In the genomic region with DNA sequence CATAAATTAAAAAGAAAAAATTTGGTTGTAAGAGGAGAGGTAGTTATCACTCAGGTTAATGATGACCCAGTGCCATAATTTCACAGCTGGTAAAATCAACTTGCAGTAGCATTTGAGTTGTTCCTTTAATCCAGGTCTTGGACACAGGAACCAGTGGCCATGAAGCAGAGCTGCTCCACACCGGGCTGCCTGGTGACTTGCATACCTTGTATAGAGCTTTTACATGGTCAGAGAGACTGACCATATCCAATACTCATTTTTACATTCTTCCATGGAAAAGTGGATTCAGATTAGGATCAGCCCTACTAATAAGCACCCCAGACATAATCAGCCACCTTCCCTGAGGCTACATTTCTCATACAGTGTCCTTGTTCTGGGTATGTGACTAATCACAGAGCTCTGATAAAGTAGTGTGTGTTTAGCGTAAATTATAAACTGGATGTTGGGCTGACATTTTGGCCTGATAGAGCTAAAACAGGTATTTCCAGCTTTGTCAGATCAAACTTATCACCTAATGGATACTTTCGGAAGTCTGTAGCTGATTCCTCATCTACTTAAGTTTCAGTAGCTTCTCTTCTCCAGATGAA, we compare ENCODE assay signal across 27 cellular contexts.
DNase-seq lines count a peak whose midpoint lies in the region; ATAC-seq and TF ChIP-seq lines count a peak whose summit lies in the region.
"Had no signal": no experiment of that assay in that cellular context is flagged by ENCODE, and none has a peak within 500 bp of the region (broad histone marks: within the 10 kb centered on the region; RNA-seq: fewer than 3 reads in every experiment).

No MANE protein-coding gene starts in this region.

- peak; percentile 53 for DNase-seq in Calu3
- DNase-seq in NCI-H69 (lab: John Stamatoyannopoulos, UW), result peak; percentile 27
- peak; percentile 73 for DNase-seq in epithelial cell of esophagus (ENCODE audit: low read depth)
- DNase-seq in mucosa of gallbladder (ENCODE audit: low spot score), result peak; percentile 33
- no peak for DNase-seq in COR-L47 (lab: John Stamatoyannopoulos, UW)
- no peak for DNase-seq in NOMO-1 treated with dmso at 0.1 percent for 144 hours (lab: John Stamatoyannopoulos, UW; ENCODE audit: unreplicated experiment)
- DNase-seq in sciatic nerve (ENCODE audit: low spot score), result no peak
- DNase-seq: activated CD4-positive, alpha-beta T cell treated with anti-CD3 and anti-CD28 coated beads for 36 hours; activated CD8-positive, alpha-beta memory T cell treated with anti-CD3 and anti-CD28 coated beads for 24 hours; activated gamma-delta T cell; activated naive CD8-positive, alpha-beta T cell treated with anti-CD3 and anti-CD28 coated beads, Interleukin-2, amount 50 U/mL, for 24 hours; activated T-cell treated with anti-CD3 and anti-CD28 coated beads, Interleukin-2, amount 50 U/mL, for 1 hour; DND-41; heart right ventricle; MG63; NCI-H1436 treated with DMSO at 0.1 percent for 48 hours; NCI-H510A; posterior cingulate gyrus; T-helper 2 cell had no signal

- H3K4me3 ChIP-seq in epithelial cell of esophagus (ENCODE audit: low read length), result no peak overlapping the region
- H3K4me3 ChIP-seq: BLaER1, heart right ventricle, MG63, SK-N-MC, skin epidermis had no signal

- TF ChIP-seq CTCF in Calu3 (IDR thresholded peaks at IDR 0.05; ENCODE audit: unreplicated experiment) (no peak), epithelial cell of esophagus (IDR thresholded peaks at IDR 0.05; ENCODE audit: insufficient read depth, low read depth, low read length, missing control alignments) (no peak)

- no peaks in the 10 kb centered on the region for H3K9me3 Mint-ChIP-seq in Calu3 (ENCODE audit: low read depth, unreplicated experiment)
- H3K9me3 Mint-ChIP-seq: activated naive CD8-positive, alpha-beta T cell treated with anti-CD3 and anti-CD28 coated beads, Interleukin-2, amount 50 U/mL, for 24 hours; stimulated activated effector memory CD8-positive, alpha-beta T cell treated with anti-CD3 and anti-CD28 coated beads, Interleukin-12 subunit alpha, Interleukin-12 subunit beta, amount 100 ng/mL, for 72 hours had no signal

- intact Hi-C loops in Calu3 (cut with micrococcal nuclease; ENCODE audit: unreplicated experiment), result loop anchor here (1.0 to 10.0 kb wide), 5 partner anchors 48 to 200 kb away; a partner anchor contains a TSS
- intact Hi-C loops in sciatic nerve (cut with DNase I), result no loop called here

- ATAC-seq in HG03045 (IDR thresholded peaks at IDR 0.05; ENCODE audit: unreplicated experiment) (no peak), sciatic nerve (no peak)
- ATAC-seq: activated CD4-positive, alpha-beta T cell treated with anti-CD3 and anti-CD28 coated beads for 36 hours; activated naive CD8-positive, alpha-beta T cell treated with anti-CD3 and anti-CD28 coated beads, Interleukin-2, amount 50 U/mL, for 24 hours; HCT116; heart right ventricle; stimulated activated effector memory CD8-positive, alpha-beta T cell treated with anti-CD3 and anti-CD28 coated beads, Interleukin-12 subunit alpha, Interleukin-12 subunit beta, amount 100 ng/mL, for 72 hours had no signal

- H3K27ac Mint-ChIP-seq in Calu3 (ENCODE audit: unreplicated experiment), result peak overlapping the region; percentile 55
- H3K27ac Mint-ChIP-seq: activated CD4-positive, alpha-beta T cell treated with anti-CD3 and anti-CD28 coated beads for 36 hours; activated naive CD8-positive, alpha-beta T cell treated with anti-CD3 and anti-CD28 coated beads, Interleukin-2, amount 50 U/mL, for 24 hours; stimulated activated effector memory CD8-positive, alpha-beta T cell treated with anti-CD3 and anti-CD28 coated beads, Interleukin-12 subunit alpha, Interleukin-12 subunit beta, amount 100 ng/mL, for 72 hours had no signal

- CTCF ChIA-PET in Calu3 (lab: Charles Lee), result interaction anchor here (0.6 to 1.7 kb wide), 10 partner anchors 9 to 88 kb away, joined by 3 to 7 read pairs (median 4); no protein-coding TSS in a partner anchor

- no peaks in the 10 kb centered on the region for H3K27me3 Mint-ChIP-seq in Calu3 (ENCODE audit: unreplicated experiment)

- H3K4me1 Mint-ChIP-seq in Calu3 (ENCODE audit: low read depth, unreplicated experiment), result peaks cover 53% of the 10 kb centered on the region
- H3K4me1 Mint-ChIP-seq: activated CD4-positive, alpha-beta T cell treated with anti-CD3 and anti-CD28 coated beads for 36 hours; activated naive CD8-positive, alpha-beta T cell treated with anti-CD3 and anti-CD28 coated beads, Interleukin-2, amount 50 U/mL, for 24 hours; IgD-negative memory B cell; stimulated activated effector memory CD8-positive, alpha-beta T cell treated with anti-CD3 and anti-CD28 coated beads, Interleukin-12 subunit alpha, Interleukin-12 subunit beta, amount 100 ng/mL, for 72 hours had no signal

- H3K4me3 Mint-ChIP-seq in Calu3 (ENCODE audit: low read depth, unreplicated experiment), result peak overlapping the region; percentile 11
- H3K4me3 Mint-ChIP-seq: activated CD4-positive, alpha-beta T cell treated with anti-CD3 and anti-CD28 coated beads for 36 hours; activated naive CD8-positive, alpha-beta T cell treated with anti-CD3 and anti-CD28 coated beads, Interleukin-2, amount 50 U/mL, for 24 hours; IgD-negative memory B cell; neural crest cell; stimulated activated effector memory CD8-positive, alpha-beta T cell treated with anti-CD3 and anti-CD28 coated beads, Interleukin-12 subunit alpha, Interleukin-12 subunit beta, amount 100 ng/mL, for 72 hours had no signal

- BruUV-seq in Calu3 (replicated peaks; lab: Mats Ljungman, UMichigan), result no TSS peak

- H3K36me3 Mint-ChIP-seq in Calu3 (ENCODE audit: insufficient read depth, unreplicated experiment), result peaks cover 8% of the 10 kb centered on the region
- H3K36me3 Mint-ChIP-seq: stimulated activated effector memory CD8-positive, alpha-beta T cell treated with anti-CD3 and anti-CD28 coated beads, Interleukin-12 subunit alpha, Interleukin-12 subunit beta, amount 100 ng/mL, for 72 hours had no signal

Comparison
In these comparisons a context has a peak if more than half of its experiments do, and no peak if none do; other contexts are left out.
1. DNase-seq: peak in Calu3 (single experiment), NCI-H69 (single experiment), epithelial cell of esophagus (single experiment) and mucosa of gallbladder (single experiment); none in COR-L47 (single experiment), NOMO-1 treated with dmso at 0.1 percent for 144 hours (single experiment) and sciatic nerve (single experiment).